ENCODE assay signal across 2 cellular contexts in the genomic region with DNA sequence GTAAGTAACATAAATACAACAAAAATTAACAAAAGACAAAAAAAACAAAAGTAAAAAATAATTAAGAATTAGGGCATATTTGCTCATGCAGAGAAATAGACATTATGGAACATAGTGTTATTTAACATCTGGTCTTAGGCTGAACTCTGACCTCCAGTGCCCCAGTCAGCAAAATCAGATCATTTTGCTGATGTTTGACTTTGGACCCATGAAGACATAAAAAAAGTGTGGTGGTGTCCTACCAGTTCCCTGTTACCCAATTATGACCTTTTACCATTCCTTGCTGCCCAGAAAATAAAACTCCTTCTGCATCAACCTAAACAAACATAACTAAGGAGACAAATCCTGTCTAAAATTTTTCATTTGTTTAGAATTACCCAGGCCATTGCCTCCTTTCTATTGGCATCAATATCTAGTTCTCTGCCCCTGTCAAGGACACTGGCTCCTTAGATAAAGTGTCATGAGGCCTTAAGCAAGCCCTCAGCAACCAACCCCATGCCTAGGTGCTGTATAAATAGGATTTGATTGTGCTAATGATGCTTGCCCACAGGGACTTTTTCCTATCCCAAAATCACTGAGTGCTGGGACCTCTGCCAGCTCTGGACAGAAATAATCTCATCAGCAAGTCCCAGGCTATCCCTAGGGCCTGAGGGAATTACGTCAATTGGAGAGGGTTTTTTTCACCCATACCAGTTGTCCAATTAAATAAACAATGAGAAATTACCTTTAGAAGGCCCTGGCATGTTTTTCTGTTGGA.
TF ChIP-seq lines count a peak whose summit lies in the region.

No MANE protein-coding gene starts in this region.

TF ChIP-seq in SK-N-SH, 30 proteins besides CTCF, POLR2A, EP300 and RAD21 (continued from another document and continues in another):
- TF ChIP-seq, protein P1, sequence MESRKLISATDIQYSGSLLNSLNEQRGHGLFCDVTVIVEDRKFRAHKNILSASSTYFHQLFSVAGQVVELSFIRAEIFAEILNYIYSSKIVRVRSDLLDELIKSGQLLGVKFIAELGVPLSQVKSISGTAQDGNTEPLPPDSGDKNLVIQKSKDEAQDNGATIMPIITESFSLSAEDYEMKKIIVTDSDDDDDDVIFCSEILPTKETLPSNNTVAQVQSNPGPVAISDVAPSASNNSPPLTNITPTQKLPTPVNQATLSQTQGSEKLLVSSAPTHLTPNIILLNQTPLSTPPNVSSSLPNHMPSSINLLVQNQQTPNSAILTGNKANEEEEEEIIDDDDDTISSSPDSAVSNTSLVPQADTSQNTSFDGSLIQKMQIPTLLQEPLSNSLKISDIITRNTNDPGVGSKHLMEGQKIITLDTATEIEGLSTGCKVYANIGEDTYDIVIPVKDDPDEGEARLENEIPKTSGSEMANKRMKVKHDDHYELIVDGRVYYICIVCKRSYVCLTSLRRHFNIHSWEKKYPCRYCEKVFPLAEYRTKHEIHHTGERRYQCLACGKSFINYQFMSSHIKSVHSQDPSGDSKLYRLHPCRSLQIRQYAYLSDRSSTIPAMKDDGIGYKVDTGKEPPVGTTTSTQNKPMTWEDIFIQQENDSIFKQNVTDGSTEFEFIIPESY (IDR thresholded peaks at IDR 0.05; ENCODE audit: borderline replicate concordance, low read depth): no peak
- no peak for TF ChIP-seq FOXM1 (IDR thresholded peaks at IDR 0.05; ENCODE audit: low read depth)
- TF ChIP-seq, protein P2, sequence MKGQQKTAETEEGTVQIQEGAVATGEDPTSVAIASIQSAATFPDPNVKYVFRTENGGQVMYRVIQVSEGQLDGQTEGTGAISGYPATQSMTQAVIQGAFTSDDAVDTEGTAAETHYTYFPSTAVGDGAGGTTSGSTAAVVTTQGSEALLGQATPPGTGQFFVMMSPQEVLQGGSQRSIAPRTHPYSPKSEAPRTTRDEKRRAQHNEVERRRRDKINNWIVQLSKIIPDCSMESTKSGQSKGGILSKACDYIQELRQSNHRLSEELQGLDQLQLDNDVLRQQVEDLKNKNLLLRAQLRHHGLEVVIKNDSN (IDR thresholded peaks at IDR 0.05; ENCODE audit: borderline replicate concordance, low read depth): no peak
- TF ChIP-seq FOSL2 (IDR thresholded peaks at IDR 0.05; ENCODE audit: borderline replicate concordance, low read depth): no peak
- no peak for TF ChIP-seq YY1 (IDR thresholded peaks at IDR 0.05; ENCODE audit: low read depth)
- no peak for TF ChIP-seq TEAD4 (IDR thresholded peaks at IDR 0.05; ENCODE audit: borderline replicate concordance, insufficient read depth)
- TF ChIP-seq JUND (IDR thresholded peaks at IDR 0.05): no peak
- TF ChIP-seq, protein P3, sequence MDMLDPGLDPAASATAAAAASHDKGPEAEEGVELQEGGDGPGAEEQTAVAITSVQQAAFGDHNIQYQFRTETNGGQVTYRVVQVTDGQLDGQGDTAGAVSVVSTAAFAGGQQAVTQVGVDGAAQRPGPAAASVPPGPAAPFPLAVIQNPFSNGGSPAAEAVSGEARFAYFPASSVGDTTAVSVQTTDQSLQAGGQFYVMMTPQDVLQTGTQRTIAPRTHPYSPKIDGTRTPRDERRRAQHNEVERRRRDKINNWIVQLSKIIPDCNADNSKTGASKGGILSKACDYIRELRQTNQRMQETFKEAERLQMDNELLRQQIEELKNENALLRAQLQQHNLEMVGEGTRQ (IDR thresholded peaks at IDR 0.05; ENCODE audit: borderline replicate concordance, low read depth, low read length): no peak
- TF ChIP-seq, protein P4, sequence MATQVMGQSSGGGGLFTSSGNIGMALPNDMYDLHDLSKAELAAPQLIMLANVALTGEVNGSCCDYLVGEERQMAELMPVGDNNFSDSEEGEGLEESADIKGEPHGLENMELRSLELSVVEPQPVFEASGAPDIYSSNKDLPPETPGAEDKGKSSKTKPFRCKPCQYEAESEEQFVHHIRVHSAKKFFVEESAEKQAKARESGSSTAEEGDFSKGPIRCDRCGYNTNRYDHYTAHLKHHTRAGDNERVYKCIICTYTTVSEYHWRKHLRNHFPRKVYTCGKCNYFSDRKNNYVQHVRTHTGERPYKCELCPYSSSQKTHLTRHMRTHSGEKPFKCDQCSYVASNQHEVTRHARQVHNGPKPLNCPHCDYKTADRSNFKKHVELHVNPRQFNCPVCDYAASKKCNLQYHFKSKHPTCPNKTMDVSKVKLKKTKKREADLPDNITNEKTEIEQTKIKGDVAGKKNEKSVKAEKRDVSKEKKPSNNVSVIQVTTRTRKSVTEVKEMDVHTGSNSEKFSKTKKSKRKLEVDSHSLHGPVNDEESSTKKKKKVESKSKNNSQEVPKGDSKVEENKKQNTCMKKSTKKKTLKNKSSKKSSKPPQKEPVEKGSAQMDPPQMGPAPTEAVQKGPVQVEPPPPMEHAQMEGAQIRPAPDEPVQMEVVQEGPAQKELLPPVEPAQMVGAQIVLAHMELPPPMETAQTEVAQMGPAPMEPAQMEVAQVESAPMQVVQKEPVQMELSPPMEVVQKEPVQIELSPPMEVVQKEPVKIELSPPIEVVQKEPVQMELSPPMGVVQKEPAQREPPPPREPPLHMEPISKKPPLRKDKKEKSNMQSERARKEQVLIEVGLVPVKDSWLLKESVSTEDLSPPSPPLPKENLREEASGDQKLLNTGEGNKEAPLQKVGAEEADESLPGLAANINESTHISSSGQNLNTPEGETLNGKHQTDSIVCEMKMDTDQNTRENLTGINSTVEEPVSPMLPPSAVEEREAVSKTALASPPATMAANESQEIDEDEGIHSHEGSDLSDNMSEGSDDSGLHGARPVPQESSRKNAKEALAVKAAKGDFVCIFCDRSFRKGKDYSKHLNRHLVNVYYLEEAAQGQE (IDR thresholded peaks at IDR 0.05; ENCODE audit: low read depth, low read length): no peak
- no peak for TF ChIP-seq RXRA (IDR thresholded peaks at IDR 0.05; ENCODE audit: borderline replicate concordance, low read depth)
- TF ChIP-seq, protein P5, sequence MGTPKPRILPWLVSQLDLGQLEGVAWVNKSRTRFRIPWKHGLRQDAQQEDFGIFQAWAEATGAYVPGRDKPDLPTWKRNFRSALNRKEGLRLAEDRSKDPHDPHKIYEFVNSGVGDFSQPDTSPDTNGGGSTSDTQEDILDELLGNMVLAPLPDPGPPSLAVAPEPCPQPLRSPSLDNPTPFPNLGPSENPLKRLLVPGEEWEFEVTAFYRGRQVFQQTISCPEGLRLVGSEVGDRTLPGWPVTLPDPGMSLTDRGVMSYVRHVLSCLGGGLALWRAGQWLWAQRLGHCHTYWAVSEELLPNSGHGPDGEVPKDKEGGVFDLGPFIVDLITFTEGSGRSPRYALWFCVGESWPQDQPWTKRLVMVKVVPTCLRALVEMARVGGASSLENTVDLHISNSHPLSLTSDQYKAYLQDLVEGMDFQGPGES (IDR thresholded peaks at IDR 0.05; ENCODE audit: low read depth, low read length): no peak
- TF ChIP-seq, protein P6, sequence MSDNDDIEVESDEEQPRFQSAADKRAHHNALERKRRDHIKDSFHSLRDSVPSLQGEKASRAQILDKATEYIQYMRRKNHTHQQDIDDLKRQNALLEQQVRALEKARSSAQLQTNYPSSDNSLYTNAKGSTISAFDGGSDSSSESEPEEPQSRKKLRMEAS (IDR thresholded peaks at IDR 0.05; ENCODE audit: low read depth): no peak
- peak; percentile 78; the same call in 1 of the 2 replicates for TF ChIP-seq RCOR1 (IDR thresholded peaks at IDR 0.05; ENCODE audit: low read length)
- no peak for TF ChIP-seq TAF1 (IDR thresholded peaks at IDR 0.05; ENCODE audit: borderline replicate concordance, low read depth, low read length)
- no peak for TF ChIP-seq NRF1 (IDR thresholded peaks at IDR 0.05; ENCODE audit: low read depth, low read length)
- TF ChIP-seq CHD2 (IDR thresholded peaks at IDR 0.05; ENCODE audit: low read length, partially characterized antibody): peak; percentile 72
- TF ChIP-seq SMC3 (IDR thresholded peaks at IDR 0.05; ENCODE audit: low read depth, low read length): no peak; the same call in 1 of the 2 replicates

TF ChIP-seq in WTC11, 78 proteins besides CTCF, POLR2A, EP300 and RAD21 (continued from another document):
- TF ChIP-seq, protein P7, sequence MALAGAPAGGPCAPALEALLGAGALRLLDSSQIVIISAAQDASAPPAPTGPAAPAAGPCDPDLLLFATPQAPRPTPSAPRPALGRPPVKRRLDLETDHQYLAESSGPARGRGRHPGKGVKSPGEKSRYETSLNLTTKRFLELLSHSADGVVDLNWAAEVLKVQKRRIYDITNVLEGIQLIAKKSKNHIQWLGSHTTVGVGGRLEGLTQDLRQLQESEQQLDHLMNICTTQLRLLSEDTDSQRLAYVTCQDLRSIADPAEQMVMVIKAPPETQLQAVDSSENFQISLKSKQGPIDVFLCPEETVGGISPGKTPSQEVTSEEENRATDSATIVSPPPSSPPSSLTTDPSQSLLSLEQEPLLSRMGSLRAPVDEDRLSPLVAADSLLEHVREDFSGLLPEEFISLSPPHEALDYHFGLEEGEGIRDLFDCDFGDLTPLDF (CRISPR knock-in tag; IDR thresholded peaks at IDR 0.05): no peak
- TF ChIP-seq, protein P8, sequence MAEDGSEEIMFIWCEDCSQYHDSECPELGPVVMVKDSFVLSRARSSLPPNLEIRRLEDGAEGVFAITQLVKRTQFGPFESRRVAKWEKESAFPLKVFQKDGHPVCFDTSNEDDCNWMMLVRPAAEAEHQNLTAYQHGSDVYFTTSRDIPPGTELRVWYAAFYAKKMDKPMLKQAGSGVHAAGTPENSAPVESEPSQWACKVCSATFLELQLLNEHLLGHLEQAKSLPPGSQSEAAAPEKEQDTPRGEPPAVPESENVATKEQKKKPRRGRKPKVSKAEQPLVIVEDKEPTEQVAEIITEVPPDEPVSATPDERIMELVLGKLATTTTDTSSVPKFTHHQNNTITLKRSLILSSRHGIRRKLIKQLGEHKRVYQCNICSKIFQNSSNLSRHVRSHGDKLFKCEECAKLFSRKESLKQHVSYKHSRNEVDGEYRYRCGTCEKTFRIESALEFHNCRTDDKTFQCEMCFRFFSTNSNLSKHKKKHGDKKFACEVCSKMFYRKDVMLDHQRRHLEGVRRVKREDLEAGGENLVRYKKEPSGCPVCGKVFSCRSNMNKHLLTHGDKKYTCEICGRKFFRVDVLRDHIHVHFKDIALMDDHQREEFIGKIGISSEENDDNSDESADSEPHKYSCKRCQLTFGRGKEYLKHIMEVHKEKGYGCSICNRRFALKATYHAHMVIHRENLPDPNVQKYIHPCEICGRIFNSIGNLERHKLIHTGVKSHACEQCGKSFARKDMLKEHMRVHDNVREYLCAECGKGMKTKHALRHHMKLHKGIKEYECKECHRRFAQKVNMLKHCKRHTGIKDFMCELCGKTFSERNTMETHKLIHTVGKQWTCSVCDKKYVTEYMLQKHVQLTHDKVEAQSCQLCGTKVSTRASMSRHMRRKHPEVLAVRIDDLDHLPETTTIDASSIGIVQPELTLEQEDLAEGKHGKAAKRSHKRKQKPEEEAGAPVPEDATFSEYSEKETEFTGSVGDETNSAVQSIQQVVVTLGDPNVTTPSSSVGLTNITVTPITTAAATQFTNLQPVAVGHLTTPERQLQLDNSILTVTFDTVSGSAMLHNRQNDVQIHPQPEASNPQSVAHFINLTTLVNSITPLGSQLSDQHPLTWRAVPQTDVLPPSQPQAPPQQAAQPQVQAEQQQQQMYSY (CRISPR knock-in tag; IDR thresholded peaks at IDR 0.05): no peak
- TF ChIP-seq, protein P3 (CRISPR knock-in tag; IDR thresholded peaks at IDR 0.05): no peak
- TF ChIP-seq ZNF396 (CRISPR knock-in tag; IDR thresholded peaks at IDR 0.05; ENCODE audit: borderline replicate concordance): no peak
- TF ChIP-seq SOX15 (CRISPR knock-in tag; IDR thresholded peaks at IDR 0.05): no peak
- TF ChIP-seq PRRX2 (CRISPR knock-in tag; IDR thresholded peaks at IDR 0.05): no peak
- no peak for TF ChIP-seq ZBTB21 (CRISPR knock-in tag; IDR thresholded peaks at IDR 0.05; ENCODE audit: borderline replicate concordance)
- no peak for TF ChIP-seq ESRRA (CRISPR knock-in tag; IDR thresholded peaks at IDR 0.05; ENCODE audit: borderline replicate concordance)
- TF ChIP-seq, protein P9, sequence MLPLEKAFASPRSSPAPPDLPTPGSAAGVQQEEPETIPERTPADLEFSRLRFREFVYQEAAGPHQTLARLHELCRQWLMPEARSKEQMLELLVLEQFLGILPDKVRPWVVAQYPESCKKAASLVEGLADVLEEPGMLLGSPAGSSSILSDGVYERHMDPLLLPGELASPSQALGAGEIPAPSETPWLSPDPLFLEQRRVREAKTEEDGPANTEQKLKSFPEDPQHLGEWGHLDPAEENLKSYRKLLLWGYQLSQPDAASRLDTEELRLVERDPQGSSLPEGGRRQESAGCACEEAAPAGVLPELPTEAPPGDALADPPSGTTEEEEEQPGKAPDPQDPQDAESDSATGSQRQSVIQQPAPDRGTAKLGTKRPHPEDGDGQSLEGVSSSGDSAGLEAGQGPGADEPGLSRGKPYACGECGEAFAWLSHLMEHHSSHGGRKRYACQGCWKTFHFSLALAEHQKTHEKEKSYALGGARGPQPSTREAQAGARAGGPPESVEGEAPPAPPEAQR (CRISPR knock-in tag; IDR thresholded peaks at IDR 0.05): no peak
- TF ChIP-seq, protein P10, sequence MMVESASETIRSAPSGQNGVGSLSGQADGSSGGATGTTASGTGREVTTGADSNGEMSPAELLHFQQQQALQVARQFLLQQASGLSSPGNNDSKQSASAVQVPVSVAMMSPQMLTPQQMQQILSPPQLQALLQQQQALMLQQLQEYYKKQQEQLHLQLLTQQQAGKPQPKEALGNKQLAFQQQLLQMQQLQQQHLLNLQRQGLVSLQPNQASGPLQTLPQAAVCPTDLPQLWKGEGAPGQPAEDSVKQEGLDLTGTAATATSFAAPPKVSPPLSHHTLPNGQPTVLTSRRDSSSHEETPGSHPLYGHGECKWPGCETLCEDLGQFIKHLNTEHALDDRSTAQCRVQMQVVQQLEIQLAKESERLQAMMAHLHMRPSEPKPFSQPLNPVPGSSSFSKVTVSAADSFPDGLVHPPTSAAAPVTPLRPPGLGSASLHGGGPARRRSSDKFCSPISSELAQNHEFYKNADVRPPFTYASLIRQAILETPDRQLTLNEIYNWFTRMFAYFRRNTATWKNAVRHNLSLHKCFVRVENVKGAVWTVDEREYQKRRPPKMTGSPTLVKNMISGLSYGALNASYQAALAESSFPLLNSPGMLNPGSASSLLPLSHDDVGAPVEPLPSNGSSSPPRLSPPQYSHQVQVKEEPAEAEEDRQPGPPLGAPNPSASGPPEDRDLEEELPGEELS (CRISPR knock-in tag; IDR thresholded peaks at IDR 0.05): no peak
- TF ChIP-seq TP53 (CRISPR knock-in tag; IDR thresholded peaks at IDR 0.05): no peak
